25 cellular contexts compared by ENCODE assay signal in the genomic region with DNA sequence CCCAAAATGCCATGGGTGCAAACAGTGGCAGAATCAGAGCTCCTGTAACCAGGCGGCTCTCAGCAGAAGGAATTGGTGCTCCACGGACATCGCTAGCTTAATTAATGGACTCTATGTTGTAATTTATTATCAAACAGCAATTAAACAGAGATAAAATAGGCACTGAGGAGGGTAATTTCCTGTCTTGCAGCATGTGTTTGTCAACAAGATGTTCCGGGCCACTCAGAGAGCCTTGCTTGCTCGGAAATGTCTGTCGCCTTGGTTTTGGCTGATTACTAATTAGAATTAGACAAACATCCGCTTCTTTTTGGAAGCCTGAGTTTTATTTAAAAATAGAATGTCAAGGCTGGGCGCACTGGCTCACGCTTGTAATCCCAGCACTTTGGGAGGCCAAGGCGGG.
A peak's percentile ranks its signal among the peaks of the same experiment; 100 is the strongest.
DNase-seq lines count a peak whose midpoint lies in the region; ATAC-seq, FAIRE-seq and TF ChIP-seq lines count a peak whose summit lies in the region.
"Had no signal": no experiment of that assay in that cellular context is flagged by ENCODE, and none has a peak within 500 bp of the region (broad histone marks: within the 10 kb centered on the region; RNA-seq: fewer than 3 reads in every experiment).

No MANE protein-coding gene starts in this region.

- 88% methylated on average over 10 of the region's 10 CpGs; no CpG with 5 or more reads in 1 of the 2 experiments for WGBS in H1 (ENCODE audit: extremely low coverage in 1 of 2, insufficient coverage in 1 of 2, insufficient read length in 1 of 2, insufficient replicate concordance in 2 of 2, low coverage in 1 of 2, low lambda C conversion rate in 2 of 2, missing lambda C conversion rate in 1 of 2), 2 experiments
- 27% methylated on average over 10 of the region's 10 CpGs for WGBS in right lobe of liver (ENCODE audit: insufficient coverage, low coverage, low lambda C conversion rate, missing lambda C conversion rate)
- 91% methylated on average over 10 of the region's 10 CpGs for WGBS in smooth muscle cell (ENCODE audit: low lambda C conversion rate)

- H3F3A ChIP-seq in smooth muscle cell (ENCODE audit: low read depth), result no peaks in the 10 kb centered on the region

- no peak overlapping the region for H3K4ac ChIP-seq in H1 (replicated peaks; ENCODE audit: insufficient read length, low read depth, low read length)

- H3K4me2 ChIP-seq in H1 (ENCODE audit: insufficient read depth in 1 of 2, low read depth in 2 of 2, low read length in 2 of 2), result peak overlapping the region; percentile 33 to 50; a peak in 2 of 4 replicates
- peak overlapping the region; percentile 12 for H3K4me2 ChIP-seq in smooth muscle cell

- H3K79me2 ChIP-seq in H1 (ENCODE audit: control insufficient read depth in 1 of 2, insufficient read depth in 2 of 2, low read length in 2 of 2), result no peaks in the 10 kb centered on the region
- no peaks in the 10 kb centered on the region for H3K79me2 ChIP-seq in smooth muscle cell (ENCODE audit: low read depth)
- H3K79me2 ChIP-seq: parathyroid adenoma had no signal

- no peak overlapping the region for H4K91ac ChIP-seq in H1 (replicated peaks; ENCODE audit: insufficient read length, low read length)

- H3K9me3 Mint-ChIP-seq in endothelial cell (ENCODE audit: unreplicated experiment), result peaks cover 20% of the 10 kb centered on the region
- H3K9me3 Mint-ChIP-seq: CD4-positive, alpha-beta T cell; neural crest cell had no signal

- no peak overlapping the region for H2BK12ac ChIP-seq in H1 (ENCODE audit: low read depth, low read length)

- H3K36me3 ChIP-seq in HUES48 (ENCODE audit: control insufficient read depth, insufficient read depth, low read length) (no peaks in the 10 kb centered on the region), H1 (ENCODE audit: control insufficient read depth in 2 of 4, insufficient read depth in 4 of 4, low read length in 3 of 4) (no peaks in the 10 kb centered on the region; a peak in 1 of 8 replicates), right lobe of liver (no peaks in the 10 kb centered on the region), smooth muscle cell (ENCODE audit: low read depth) (no peaks in the 10 kb centered on the region)
- H3K36me3 ChIP-seq: adrenal gland, brain microvascular endothelial cell, right atrium auricular region had no signal

- no peaks in the 10 kb centered on the region for H3K79me1 ChIP-seq in H1 (ENCODE audit: low read depth, low read length)

- no peak for FAIRE-seq in H1 (lab: Jason Lieb, UNC)
- FAIRE-seq: kidney had no signal

- H3K9ac ChIP-seq in HUES48 (ENCODE audit: low read depth, low read length), result no peak overlapping the region
- H3K9ac ChIP-seq in H1 (replicated peaks in 1 of 4; ENCODE audit: extremely low read depth in 1 of 4, low read depth in 3 of 4, low read length in 3 of 4), result peak overlapping the region in 1 of 4 experiments; percentile 45; a peak in 2 of 7 replicates
- no peak overlapping the region for H3K9ac ChIP-seq in smooth muscle cell (ENCODE audit: low read depth)
- H3K9ac ChIP-seq: parathyroid adenoma had no signal

- H2BK120ac ChIP-seq in H1 (replicated peaks; ENCODE audit: low read depth, low read length), result peak overlapping the region; percentile 2

- intact Hi-C loops in right lobe of liver (cut with DNase I), result no loop called here

- no peak overlapping the region for H3K14ac ChIP-seq in H1 (ENCODE audit: insufficient read length)

- H3K27me3 Mint-ChIP-seq in endothelial cell (ENCODE audit: unreplicated experiment), result peaks cover 3% of the 10 kb centered on the region
- H3K27me3 Mint-ChIP-seq: activated naive CD4-positive, alpha-beta T cell treated with anti-CD3 and anti-CD28 coated beads, Interleukin-2, amount 10 ng/mL, durations not matched to agents 7 days and 5 days; CD4-positive, alpha-beta T cell had no signal

- no peak overlapping the region for H3K27ac Mint-ChIP-seq in endothelial cell (ENCODE audit: unreplicated experiment)
- H3K27ac Mint-ChIP-seq: activated CD8-positive, alpha-beta T cell treated with anti-CD3 and anti-CD28 coated beads, Interleukin-2, amount 10 ng/mL, durations not matched to agents 7 days and 5 days; activated naive CD4-positive, alpha-beta T cell treated with anti-CD3 and anti-CD28 coated beads, Interleukin-2, amount 10 ng/mL, durations not matched to agents 7 days and 5 days; CD4-positive, alpha-beta T cell; stimulated activated naive CD8-positive, alpha-beta T cell treated with anti-CD3 and anti-CD28 coated beads, Interleukin-15, Interleukin-2, amounts not matched to agents 100 ng/mL and 50 ng/mL, for 24 hours; T-helper 2 cell treated with Interferon-gamma antibody and Interleukin-4, amounts not matched to agents 5 μg/mL and 100 μg/mL, for 36 hours had no signal

- no peak for TF ChIP-seq EP300 in H1 (IDR thresholded peaks at IDR 0.05; ENCODE audit: borderline replicate concordance in 1 of 2, low read depth in 2 of 2, low read length in 2 of 2)

- H2AFZ ChIP-seq in H1 (ENCODE audit: low read length) (no peak overlapping the region), smooth muscle cell (ENCODE audit: low read depth) (peak overlapping the region; percentile 46)
- H2AFZ ChIP-seq: parathyroid adenoma had no signal

- DNase-seq in H1 (ENCODE audit: low read depth in 1 of 2, low spot score in 2 of 2), result no peak
- DNase-seq in right lobe of liver, result no peak
- no peak for DNase-seq in smooth muscle cell (lab: John Stamatoyannopoulos, UW; ENCODE audit: unreplicated experiment)
- no peak for DNase-seq in COLO668 (lab: John Stamatoyannopoulos, UW; ENCODE audit: unreplicated experiment)
- no peak for DNase-seq in endothelial cell (ENCODE audit: low spot score)
- DNase-seq in NCI-H524 (lab: John Stamatoyannopoulos, UW), result no peak
- no peak for DNase-seq in NCI-H345 treated with DMSO at 0.1 percent for 48 hours (lab: John Stamatoyannopoulos, UW; ENCODE audit: unreplicated experiment)
- DNase-seq: activated CD8-positive, alpha-beta T cell treated with anti-CD3 and anti-CD28 coated beads, Interleukin-2, amount 10 ng/mL, durations not matched to agents 7 days and 5 days; activated naive CD4-positive, alpha-beta T cell treated with anti-CD3 and anti-CD28 coated beads, Interleukin-2, amount 10 ng/mL, durations not matched to agents 7 days and 5 days; AML-193; brain microvascular endothelial cell; CD4-positive, alpha-beta T cell; NCI-H1436 treated with DMSO at 0.1 percent for 48 hours; NCI-H2107; NCI-H446; stimulated activated CD4-positive, alpha-beta T cell treated with anti-CD3 and anti-CD28 coated beads, Interleukin-2, amount 100 ng/mL, for 24 hours; tibial artery had no signal

- no peaks in the 10 kb centered on the region for H4K20me1 ChIP-seq in H1 (replicated peaks in 1 of 2; ENCODE audit: control insufficient read depth in 1 of 2, insufficient read depth in 2 of 2, low read length in 2 of 2)
- H4K20me1 ChIP-seq in smooth muscle cell (ENCODE audit: low read depth), result no peaks in the 10 kb centered on the region

- H3K4me1 ChIP-seq in HUES48 (ENCODE audit: control insufficient read depth, insufficient read depth, low read length) (peaks cover 10% of the 10 kb centered on the region; the same call in 1 of the 2 replicates), H1 (replicated peaks in 1 of 4; ENCODE audit: control insufficient read depth in 3 of 4, insufficient read depth in 4 of 4, low read length in 3 of 4) (peaks cover 0 to 9% (median 5%) of the 10 kb centered on the region in 4 experiments; a peak in 5 of 7 replicates), right lobe of liver (no peaks in the 10 kb centered on the region), smooth muscle cell (ENCODE audit: low read depth) (peaks cover 8% of the 10 kb centered on the region)
- H3K4me1 ChIP-seq: parathyroid adenoma, right atrium auricular region, tibial artery had no signal

- H3K23ac ChIP-seq in H1 (ENCODE audit: insufficient read length), result no peak overlapping the region

- no peak for TF ChIP-seq POLR2A in H1 (IDR thresholded peaks at IDR 0.05; ENCODE audit: control extremely low read depth in 1 of 2, low read depth in 2 of 2, low read length in 2 of 2)
- no peak for TF ChIP-seq POLR2A in right lobe of liver (IDR thresholded peaks at IDR 0.05)

- H4K5ac ChIP-seq in H1 (ENCODE audit: insufficient read length, low read depth, low read length), result peak overlapping the region; percentile 39

- H3K27me3 ChIP-seq in HUES48 (ENCODE audit: control insufficient read depth, insufficient read depth, low read length), result no peaks in the 10 kb centered on the region
- no peaks in the 10 kb centered on the region for H3K27me3 ChIP-seq in H1 (replicated peaks in 1 of 4; ENCODE audit: control insufficient read depth in 3 of 4, extremely low read depth in 1 of 4, insufficient read depth in 3 of 4, low read length in 3 of 4)
- no peaks in the 10 kb centered on the region for H3K27me3 ChIP-seq in right lobe of liver
- no peaks in the 10 kb centered on the region for H3K27me3 ChIP-seq in smooth muscle cell (ENCODE audit: low read depth)
- H3K27me3 ChIP-seq: adrenal gland, brain microvascular endothelial cell, right atrium auricular region, tibial artery had no signal

- no peak overlapping the region for H3K56ac ChIP-seq in H1 (replicated peaks; ENCODE audit: insufficient read length, low read depth, low read length)

- POLR2A ChIA-PET in H1 (lab: Charles Lee; ENCODE audit: partially characterized antibody), result interaction anchor here (0.8 to 1.2 kb wide), 4 partner anchors 10 to 136 kb away, joined by 3 to 6 read pairs (median 4); no protein-coding TSS in a partner anchor

- H3K4me3 ChIP-seq in HUES48 (ENCODE audit: low read depth, low read length) (no peak overlapping the region), H1 (ENCODE audit: extremely low read depth in 1 of 4, insufficient read depth in 2 of 4, low read depth in 3 of 4, low read length in 4 of 4) (no peak overlapping the region), right lobe of liver (no peak overlapping the region), smooth muscle cell (no peak overlapping the region)
- H3K4me3 ChIP-seq: adrenal gland, right atrium auricular region, tibial artery had no signal

- TF ChIP-seq CTCF in H1 (IDR thresholded peaks at IDR 0.05; ENCODE audit: control extremely low read depth in 1 of 3, insufficient read depth in 1 of 3, low read depth in 1 of 3, low read length in 3 of 3) (no peak), right lobe of liver (IDR thresholded peaks at IDR 0.05) (no peak), smooth muscle cell (IDR thresholded peaks at IDR 0.05; ENCODE audit: borderline replicate concordance, insufficient read depth, poor library complexity, severe bottlenecking) (no peak), endothelial cell (IDR thresholded peaks at IDR 0.05; ENCODE audit: unreplicated experiment) (no peak)

- no peak overlapping the region; the same call in 1 of the 2 replicates for H2BK5ac ChIP-seq in H1 (ENCODE audit: low read depth, low read length)

- no peak overlapping the region for H2BK20ac ChIP-seq in H1 (ENCODE audit: low read length)

- CTCF ChIA-PET in H1 (lab: Charles Lee; ENCODE audit: partially characterized antibody), result interaction anchor here (1.2 to 1.9 kb wide), 2 partner anchors 42 to 50 kb away, joined by 3 to 5 read pairs; no protein-coding TSS in a partner anchor

- peaks cover 3% of the 10 kb centered on the region for H3K36me3 Mint-ChIP-seq in endothelial cell (ENCODE audit: low read depth, unreplicated experiment)
- H3K36me3 Mint-ChIP-seq: activated naive CD4-positive, alpha-beta T cell treated with anti-CD3 and anti-CD28 coated beads, Interleukin-2, amount 10 ng/mL, durations not matched to agents 7 days and 5 days had no signal

- H3K4me3 Mint-ChIP-seq in endothelial cell (ENCODE audit: unreplicated experiment), result no peak overlapping the region
- H3K4me3 Mint-ChIP-seq: activated CD8-positive, alpha-beta T cell treated with anti-CD3 and anti-CD28 coated beads, Interleukin-2, amount 10 ng/mL, durations not matched to agents 7 days and 5 days; activated naive CD4-positive, alpha-beta T cell treated with anti-CD3 and anti-CD28 coated beads, Interleukin-2, amount 10 ng/mL, durations not matched to agents 7 days and 5 days; CD4-positive, alpha-beta T cell; neural crest cell; stimulated activated naive CD8-positive, alpha-beta T cell treated with anti-CD3 and anti-CD28 coated beads, Interleukin-15, Interleukin-2, amounts not matched to agents 100 ng/mL and 50 ng/mL, for 24 hours; T-helper 2 cell treated with Interferon-gamma antibody and Interleukin-4, amounts not matched to agents 5 μg/mL and 100 μg/mL, for 36 hours had no signal

- peak overlapping the region; percentile 86 for H3K27ac ChIP-seq in HUES48 (ENCODE audit: low read depth, low read length)
- no peak overlapping the region for H3K27ac ChIP-seq in H1 (ENCODE audit: low read depth, low read length)
- H3K27ac ChIP-seq in right lobe of liver, result no peak overlapping the region
- H3K27ac ChIP-seq in smooth muscle cell (ENCODE audit: low read depth), result no peak overlapping the region
- H3K27ac ChIP-seq: brain microvascular endothelial cell, parathyroid adenoma, right atrium auricular region, tibial artery had no signal

- H3K9me3 ChIP-seq in HUES48 (ENCODE audit: control insufficient read depth, insufficient read depth, low read length) (no peaks in the 10 kb centered on the region), H1 (ENCODE audit: insufficient read depth in 2 of 2, low read depth in 1 of 2, low read length in 1 of 2) (no peaks in the 10 kb centered on the region), right lobe of liver (no peaks in the 10 kb centered on the region), smooth muscle cell (replicated peaks; ENCODE audit: low read depth) (no peaks in the 10 kb centered on the region)
- H3K9me3 ChIP-seq: adrenal gland, right atrium auricular region, tibial artery had no signal

- no peak overlapping the region; the same call in 1 of the 2 replicates for H3K18ac ChIP-seq in H1 (ENCODE audit: extremely low read depth, low read length)

- no peak overlapping the region for H2BK15ac ChIP-seq in H1 (ENCODE audit: low read length)

- H3K23me2 ChIP-seq in H1 (ENCODE audit: low read depth, low read length), result no peaks in the 10 kb centered on the region

- TF ChIP-seq RAD21 in H1 (IDR thresholded peaks at IDR 0.05 in 1 of 2, conservative IDR thresholded peaks at IDR 0.05 in 1 of 2; ENCODE audit: low read depth in 2 of 2, low read length in 2 of 2), result no peak

- no peaks in the 10 kb centered on the region for H3K4me1 Mint-ChIP-seq in endothelial cell (ENCODE audit: unreplicated experiment)
- H3K4me1 Mint-ChIP-seq: activated naive CD4-positive, alpha-beta T cell treated with anti-CD3 and anti-CD28 coated beads, Interleukin-2, amount 10 ng/mL, durations not matched to agents 7 days and 5 days had no signal

- H4K8ac ChIP-seq in H1 (ENCODE audit: extremely low read depth, insufficient read depth, low read length), result no peak overlapping the region

- ATAC-seq in right lobe of liver, result peak in 3 of 4 donors; percentile 27 to 44 (median 42)
- ATAC-seq: activated CD8-positive, alpha-beta T cell treated with anti-CD3 and anti-CD28 coated beads, Interleukin-2, amount 10 ng/mL, durations not matched to agents 7 days and 5 days had no signal

- no peak overlapping the region for H2AK5ac ChIP-seq in H1 (ENCODE audit: low read depth, low read length)
